17 cellular contexts compared by ENCODE assay signal in genomic region chr11:122114976-122115375, GRCh38. TPM values are rescaled to one million over a fixed set of nuclear protein-coding genes. Genes with fewer than 3 reads are reported as not detected.
DNase-seq lines count a peak whose midpoint lies in the region; ATAC-seq, FAIRE-seq and TF ChIP-seq lines count a peak whose summit lies in the region.
"Had no signal": no experiment of that assay in that cellular context is flagged by ENCODE, and none has a peak within 500 bp of the region (broad histone marks: within the 10 kb centered on the region; RNA-seq: fewer than 3 reads in every experiment).

No MANE protein-coding gene starts in this region.

- H3K79me2 ChIP-seq in GM23248 (ENCODE audit: insufficient read depth) = peaks cover 100% of the 10 kb centered on the region
- peaks cover 97% of the 10 kb centered on the region for H3K79me2 ChIP-seq in astrocyte (ENCODE audit: insufficient read depth, low read length)

- H3K23ac ChIP-seq in mesenchymal stem cell (ENCODE audit: low read length in 2 of 2) = no peak overlapping the region

- no peak overlapping the region for H2AFZ ChIP-seq in GM23248
- H2AFZ ChIP-seq in astrocyte (ENCODE audit: low read depth, low read length) = no peak overlapping the region
- no peak overlapping the region for H2AFZ ChIP-seq in mesenchymal stem cell (ENCODE audit: low read depth, low read length)

- no peak overlapping the region for H3K18ac ChIP-seq in mesenchymal stem cell (ENCODE audit: low read depth in 1 of 2, low read length in 2 of 2)

- no peak for FAIRE-seq in astrocyte (lab: Jason Lieb, UNC)
- FAIRE-seq: A549 had no signal

- H3K9me3 ChIP-seq in GM23248 (ENCODE audit: low read depth) (no peaks in the 10 kb centered on the region), astrocyte (ENCODE audit: insufficient read depth, low read depth, low read length) (no peaks in the 10 kb centered on the region), mesenchymal stem cell (ENCODE audit: control insufficient read depth, low read length) (no peaks in the 10 kb centered on the region), tibial nerve (no peaks in the 10 kb centered on the region)
- H3K9me3 ChIP-seq: A549, BLaER1 had no signal

- in situ Hi-C loops in GM23248 (cut with MboI) = no loop called here

- H2BK5ac ChIP-seq in mesenchymal stem cell (ENCODE audit: low read depth, low read length, poor library complexity, severe bottlenecking) = no peak overlapping the region

- 33 to 42% methylated on average over 2 of the region's 2 CpGs for WGBS in GM23248 (ENCODE audit: low coverage in 1 of 2, low lambda C conversion rate in 2 of 2, missing lambda C conversion rate in 2 of 2), 2 experiments
- no CpG with 5 or more reads among the region's 2 CpGs for WGBS in mesenchymal stem cell
- 56 to 59% methylated on average over 2 of the region's 2 CpGs for WGBS in tibial nerve, 2 donors

- H4K8ac ChIP-seq in mesenchymal stem cell (ENCODE audit: low read length) = no peak overlapping the region

- TF ChIP-seq POLR2A in tibial nerve (IDR thresholded peaks at IDR 0.05) = no peak

- 0 out of 2 replicates have a peak overlapping the region, but pooled peaks have one; percentile 5 for H3K4me3 ChIP-seq in GM23248
- H3K4me3 ChIP-seq in astrocyte (ENCODE audit: insufficient read depth, low read depth, low read length) = no peak overlapping the region
- H3K4me3 ChIP-seq in mesenchymal stem cell (ENCODE audit: insufficient read depth in 1 of 2, low read depth in 1 of 2, low read length in 2 of 2) = peak overlapping the region in 1 of 2 experiments; percentile 62
- H3K4me3 ChIP-seq in tibial nerve = no peak overlapping the region
- H3K4me3 ChIP-seq: A549, BLaER1 had no signal

- H3K27me3 Mint-ChIP-seq in astrocyte (ENCODE audit: low read depth, unreplicated experiment) = no peaks in the 10 kb centered on the region

- no peaks in the 10 kb centered on the region; the same call in 1 of the 2 replicates for H4K20me1 ChIP-seq in GM23248 (ENCODE audit: insufficient read depth)
- H4K20me1 ChIP-seq in astrocyte (ENCODE audit: insufficient read depth, low read length) = peaks cover 62% of the 10 kb centered on the region
- H4K20me1 ChIP-seq: BLaER1 had no signal

- peaks cover 11% of the 10 kb centered on the region for H3K4me1 Mint-ChIP-seq in astrocyte (ENCODE audit: low read depth, unreplicated experiment)
- H3K4me1 Mint-ChIP-seq: CD4-positive, alpha-beta memory T cell had no signal

- H3K9ac ChIP-seq in GM23248 (peak overlapping the region; percentile 35), astrocyte (ENCODE audit: low read length) (no peak overlapping the region), mesenchymal stem cell (ENCODE audit: low read length) (peak overlapping the region; percentile 86)
- H3K9ac ChIP-seq: BLaER1 had no signal

- H2BK15ac ChIP-seq in mesenchymal stem cell (ENCODE audit: low read depth, poor library complexity, severe bottlenecking) = no peak overlapping the region

- H3F3A ChIP-seq in GM23248 (ENCODE audit: insufficient read depth) = peaks cover 95% of the 10 kb centered on the region

- peak overlapping the region; percentile 62 for H3K27ac ChIP-seq in GM23248
- H3K27ac ChIP-seq in astrocyte (ENCODE audit: low read depth, low read length) = peak overlapping the region; percentile 9
- no peak overlapping the region for H3K27ac ChIP-seq in mesenchymal stem cell (ENCODE audit: low read length, poor library complexity, severe bottlenecking)
- H3K27ac ChIP-seq in tibial nerve = peak overlapping the region in 3 of 4 donors; percentile 61 to 86 (median 82)
- H3K27ac ChIP-seq: A549, BLaER1 had no signal

- no peak for ATAC-seq in stimulated activated naive CD8-positive, alpha-beta T cell treated with anti-CD3 and anti-CD28 coated beads, Interleukin-15, Interleukin-2, amounts not matched to agents 100 U/mL and 50 U/mL, for 24 hours

- TF ChIP-seq EP300 in tibial nerve (IDR thresholded peaks at IDR 0.05) = no peak

- no peak overlapping the region for H4K91ac ChIP-seq in mesenchymal stem cell (ENCODE audit: low read length)

- H3K14ac ChIP-seq in mesenchymal stem cell (ENCODE audit: low read length in 2 of 2) = no peak overlapping the region

- TF ChIP-seq CTCF in astrocyte (IDR thresholded peaks at IDR 0.05; ENCODE audit: insufficient read depth, low read depth, low read length) = no peak
- no peak for TF ChIP-seq CTCF in tibial nerve (IDR thresholded peaks at IDR 0.05)

- no peak overlapping the region for H3K4me3 Mint-ChIP-seq in astrocyte (ENCODE audit: unreplicated experiment)

- H2AK5ac ChIP-seq in mesenchymal stem cell (ENCODE audit: low read length, severe bottlenecking) = no peak overlapping the region

- DNase-seq in GM23248 (peak; percentile 63), astrocyte (ENCODE audit: low read depth) (no peak), mesenchymal stem cell (no peak), tibial nerve (ENCODE audit: low spot score in 2 of 2) (no peak), hypothalamus (lab: John Stamatoyannopoulos, UW) (no peak), HT-29 (ENCODE audit: low spot score) (no peak)
- DNase-seq in stimulated activated naive CD8-positive, alpha-beta T cell treated with anti-CD3 and anti-CD28 coated beads, Interleukin-15, Interleukin-2, amounts not matched to agents 100 U/mL and 50 U/mL, for 24 hours = no peak
- DNase-seq: CD4-positive, alpha-beta memory T cell; DMS153; GF-D8; GOT3; KG1; MV-4-11; NCI-H187 treated with DMSO at 0.1 percent for 48 hours had no signal

- peaks cover 16% of the 10 kb centered on the region for H3K79me1 ChIP-seq in mesenchymal stem cell (replicated peaks; ENCODE audit: low read length, poor library complexity, severe bottlenecking)

- H3K4me1 ChIP-seq in GM23248 (ENCODE audit: insufficient read depth) = peaks cover 82% of the 10 kb centered on the region
- H3K4me1 ChIP-seq in astrocyte (ENCODE audit: insufficient read depth, low read length) = no peaks in the 10 kb centered on the region
- H3K4me1 ChIP-seq in mesenchymal stem cell (ENCODE audit: control insufficient read depth, insufficient read depth, low read depth, low read length) = peaks cover 1% of the 10 kb centered on the region
- H3K4me1 ChIP-seq in tibial nerve = peaks cover 0 to 43% (median 4%) of the 10 kb centered on the region in 4 donors
- H3K4me1 ChIP-seq: A549, BLaER1 had no signal

- no peak overlapping the region for H3K4ac ChIP-seq in mesenchymal stem cell (ENCODE audit: low read depth in 1 of 2, low read length in 2 of 2)

- H3K4me2 ChIP-seq in GM23248 (ENCODE audit: unreplicated experiment) (peak overlapping the region; percentile 31), astrocyte (ENCODE audit: low read length) (no peak overlapping the region), mesenchymal stem cell (ENCODE audit: low read length, poor library complexity, severe bottlenecking) (no peak overlapping the region)
- H3K4me2 ChIP-seq: A549, BLaER1 had no signal

- H3K9me2 ChIP-seq in GM23248 (ENCODE audit: insufficient read depth) = no peaks in the 10 kb centered on the region

- peaks cover 5% of the 10 kb centered on the region for H3K36me3 Mint-ChIP-seq in astrocyte (ENCODE audit: low read depth, unreplicated experiment)
- H3K36me3 Mint-ChIP-seq: CD4-positive, alpha-beta memory T cell had no signal

- no peaks in the 10 kb centered on the region for H3K9me3 Mint-ChIP-seq in astrocyte (ENCODE audit: unreplicated experiment)

- H3K36me3 ChIP-seq in GM23248 (ENCODE audit: low read depth) (peaks cover 90% of the 10 kb centered on the region), astrocyte (ENCODE audit: insufficient read depth, low read length) (peaks cover 77% of the 10 kb centered on the region), mesenchymal stem cell (ENCODE audit: control insufficient read depth in 1 of 2, insufficient read depth in 2 of 2, low read depth in 1 of 2, low read length in 2 of 2) (peaks cover 0 to 70% of the 10 kb centered on the region in 2 experiments), tibial nerve (no peaks in the 10 kb centered on the region)
- H3K36me3 ChIP-seq: BLaER1 had no signal

- no peak overlapping the region for H3K27ac Mint-ChIP-seq in astrocyte (ENCODE audit: unreplicated experiment)
- H3K27ac Mint-ChIP-seq: CD4-positive, alpha-beta memory T cell had no signal

- no peak overlapping the region for H2BK12ac ChIP-seq in mesenchymal stem cell (ENCODE audit: low read length in 2 of 2)

- no peaks in the 10 kb centered on the region for H3K27me3 ChIP-seq in GM23248 (replicated peaks; ENCODE audit: insufficient read depth)
- H3K27me3 ChIP-seq in astrocyte (ENCODE audit: insufficient read depth, low read length) = no peaks in the 10 kb centered on the region
- H3K27me3 ChIP-seq in mesenchymal stem cell (ENCODE audit: control insufficient read depth in 1 of 2, insufficient read depth in 1 of 2, low read length in 2 of 2) = no peaks in the 10 kb centered on the region
- H3K27me3 ChIP-seq in tibial nerve = no peaks in the 10 kb centered on the region
- H3K27me3 ChIP-seq: BLaER1 had no signal

- no peak overlapping the region for H2BK120ac ChIP-seq in mesenchymal stem cell (ENCODE audit: low read depth, low read length)

RNA-seq across cellular contexts. Expression of gene BLID, which starts 1.0 kb away (rescaled TPM):
- 4.1 and 7.1 TPM in 2 replicates for total RNA-seq in GM23248 (2014; rRNA removed; shearing (Covaris generic))
- polyA plus RNA-seq in GM23248 (2016; fragmentation: Nextera tagmentation; extraction: Ambion mirVana) = 0.84 and 2.9 TPM in 2 replicates
- 1.1 and 1.2 TPM in 2 replicates for total RNA-seq in astrocyte
- polyA plus RNA-seq in mesenchymal stem cell (2013, experiment 1 of 2) = not detected
- polyA plus RNA-seq in mesenchymal stem cell (2013, experiment 2 of 2) = not detected
- total RNA-seq in tibial nerve = 1 to 10 TPM; 1.7 to 7.0 (median 4.8) TPM
- total RNA-seq in HT-29 (2014; rRNA removed; shearing (Covaris generic)) = not detected in 2 replicates
- total RNA-seq: CD4-positive, alpha-beta memory T cell; HepG2 had no signal
- polyA plus RNA-seq: CD4-positive, alpha-beta memory T cell; HepG2 had no signal
